Comparison of ENCODE assay signal across 23 cellular contexts in genomic region chr1:10629091-10629815, GRCh38.
DNase-seq lines count a peak whose midpoint lies in the region; ATAC-seq, FAIRE-seq and TF ChIP-seq lines count a peak whose summit lies in the region.
"Had no signal": no experiment of that assay in that cellular context is flagged by ENCODE, and none has a peak within 500 bp of the region (broad histone marks: within the 10 kb centered on the region; RNA-seq: fewer than 3 reads in every experiment).

No MANE protein-coding gene starts in this region.

- no peak for TF ChIP-seq EP300 in K562 (IDR thresholded peaks at IDR 0.05; ENCODE audit: low read length)
- TF ChIP-seq EP300 in stomach (IDR thresholded peaks at IDR 0.05) = no peak

- TF ChIP-seq POLR2A in K562 (conservative IDR thresholded peaks at IDR 0.05) (no peak), stomach (IDR thresholded peaks at IDR 0.05) (no peak)

- TF ChIP-seq RAD21 in K562 (CRISPR knock-in tag; conservative IDR thresholded peaks at IDR 0.05 in 1 of 2, IDR thresholded peaks at IDR 0.05 in 1 of 2) = no peak

- H3K79me2 ChIP-seq in K562 (ENCODE audit: control insufficient read depth, insufficient read depth, low read length) = no peaks in the 10 kb centered on the region

- ATAC-seq in K562 = no peak
- ATAC-seq in activated CD4-positive, alpha-beta T cell treated with anti-CD3 and anti-CD28 coated beads for 36 hours = no peak
- ATAC-seq in HG02610 (IDR thresholded peaks at IDR 0.05; ENCODE audit: unreplicated experiment) = no peak
- ATAC-seq: activated T-helper 17 cell treated with anti-CD3 and anti-CD28 coated beads, Interleukin-2, amount 50 U/mL, for 72 hours; naive thymus-derived CD8-positive, alpha-beta T cell had no signal

- WGBS in K562 (ENCODE audit: insufficient coverage, low coverage, missing lambda C conversion rate) = 88% methylated on average over 20 of the region's 25 CpGs
- 87 to 95% (median 89%) methylated on average over 22 to 25 of the region's 25 CpGs for WGBS in stomach, 5 donors

- peak; percentile 26 for DNase-seq in CD14-positive monocyte (ENCODE audit: low spot score)
- no peak for DNase-seq in K562 (ENCODE audit: extremely low read depth in 1 of 4, low spot score in 3 of 4)
- peak; percentile 54 for DNase-seq in islet precursor cell
- no peak for DNase-seq in stomach
- DNase-seq in activated CD4-positive, alpha-beta T cell treated with anti-CD3 and anti-CD28 coated beads for 36 hours = no peak
- DNase-seq in NCI-H146 treated with DMSO at 0.1 percent for 48 hours (lab: John Stamatoyannopoulos, UW; ENCODE audit: unreplicated experiment) = no peak
- DNase-seq in ACHN = no peak
- DNase-seq: activated CD4-positive, CD25-positive, alpha-beta regulatory T cell treated with anti-CD3 and anti-CD28 coated beads, Interleukin-2, amount 50 U/mL, for 72 hours; brain microvascular endothelial cell; Calu3; foreskin fibroblast; hippocampal formation; mesenchymal stem cell; NCI-H187; NCI-H226; T1000 had no signal

- H3K27me3 Mint-ChIP-seq in CD14-positive monocyte (ENCODE audit: low read depth in 3 of 3) = peaks cover 0 to 9% (median 1%) of the 10 kb centered on the region in 3 donors
- H3K27me3 Mint-ChIP-seq in activated CD4-positive, alpha-beta T cell treated with anti-CD3 and anti-CD28 coated beads for 36 hours = no peaks in the 10 kb centered on the region
- H3K27me3 Mint-ChIP-seq: activated T-helper 17 cell treated with anti-CD3 and anti-CD28 coated beads, Interleukin-2, amount 50 U/mL, for 72 hours; IgD-negative memory B cell; naive thymus-derived CD8-positive, alpha-beta T cell had no signal

- no peak overlapping the region for H3K27ac ChIP-seq in K562 (ENCODE audit: extremely low read depth, low read depth, low read length)
- H3K27ac ChIP-seq in stomach = peak overlapping the region; percentile 20 to 83 (median 70)
- H3K27ac ChIP-seq: brain microvascular endothelial cell had no signal

- H4K20me1 ChIP-seq in K562 (replicated peaks; ENCODE audit: control insufficient read depth, insufficient read depth, low read length) = peaks cover 3% of the 10 kb centered on the region; the same call in 1 of the 2 replicates

- H3K9me3 ChIP-seq in K562 (replicated peaks; ENCODE audit: control insufficient read depth, insufficient read depth, low read depth, low read length) = no peaks in the 10 kb centered on the region
- H3K9me3 ChIP-seq in stomach = no peaks in the 10 kb centered on the region
- H3K9me3 ChIP-seq: HAP-1 had no signal

- intact Hi-C loops in CD14-positive monocyte (cut with micrococcal nuclease) = no loop called here
- intact Hi-C loops in K562 (cut with micrococcal nuclease) = no loop called here
- intact Hi-C loops in stomach (cut with DNase I; ENCODE audit: low total_unique reads) = no loop called here
- intact Hi-C loops in activated CD4-positive, alpha-beta T cell treated with anti-CD3 and anti-CD28 coated beads for 36 hours (cut with DNase I, micrococcal nuclease) = no loop called here

- H3K27me3 ChIP-seq in K562 (ENCODE audit: control insufficient read depth in 2 of 2, insufficient read depth in 2 of 2, low read length in 2 of 2) = no peaks in the 10 kb centered on the region
- H3K27me3 ChIP-seq in stomach = no peaks in the 10 kb centered on the region
- H3K27me3 ChIP-seq: brain microvascular endothelial cell had no signal

- H3K9me3 Mint-ChIP-seq in CD14-positive monocyte = no peaks in the 10 kb centered on the region
- H3K9me3 Mint-ChIP-seq in activated CD4-positive, alpha-beta T cell treated with anti-CD3 and anti-CD28 coated beads for 36 hours (ENCODE audit: low read depth) = no peaks in the 10 kb centered on the region
- H3K9me3 Mint-ChIP-seq: activated T-helper 17 cell treated with anti-CD3 and anti-CD28 coated beads, Interleukin-2, amount 50 U/mL, for 72 hours; IgD-negative memory B cell; naive thymus-derived CD8-positive, alpha-beta T cell had no signal

- H3K36me3 Mint-ChIP-seq in CD14-positive monocyte = peaks cover 40 to 60% of the 10 kb centered on the region in 2 donors
- H3K36me3 Mint-ChIP-seq in activated CD4-positive, alpha-beta T cell treated with anti-CD3 and anti-CD28 coated beads for 36 hours (ENCODE audit: low read depth) = peaks cover 7% of the 10 kb centered on the region

- no peak for FAIRE-seq in K562 (lab: Jason Lieb, UNC)
- FAIRE-seq: islet of Langerhans had no signal

- BruUV-seq in K562 (replicated peaks; lab: Mats Ljungman, UMichigan) = no TSS peak

- no peak for TF ChIP-seq CTCF in CD14-positive monocyte (IDR thresholded peaks at IDR 0.05)
- no peak for TF ChIP-seq CTCF in K562 (IDR thresholded peaks at IDR 0.05 in 2 of 3, conservative IDR thresholded peaks at IDR 0.05 in 1 of 3; ENCODE audit: insufficient read depth in 2 of 3, low read depth in 1 of 3, low read length in 3 of 3)
- no peak for TF ChIP-seq CTCF in stomach (IDR thresholded peaks at IDR 0.05)

- H3K27ac Mint-ChIP-seq in CD14-positive monocyte = no peak overlapping the region
- no peak overlapping the region for H3K27ac Mint-ChIP-seq in activated CD4-positive, alpha-beta T cell treated with anti-CD3 and anti-CD28 coated beads for 36 hours
- H3K27ac Mint-ChIP-seq: activated T-helper 17 cell treated with anti-CD3 and anti-CD28 coated beads, Interleukin-2, amount 50 U/mL, for 72 hours; IgD-negative memory B cell; naive thymus-derived CD8-positive, alpha-beta T cell had no signal

- peaks cover 41% of the 10 kb centered on the region; the same call in 1 of the 3 replicates for H3K36me3 ChIP-seq in K562 (ENCODE audit: control insufficient read depth, insufficient read depth, low read length)
- peaks cover 0 to 55% (median 40%) of the 10 kb centered on the region in 4 donors for H3K36me3 ChIP-seq in stomach
- H3K36me3 ChIP-seq: HAP-1 had no signal

- H3K4me3 Mint-ChIP-seq in CD14-positive monocyte = no peak overlapping the region
- no peak overlapping the region for H3K4me3 Mint-ChIP-seq in activated CD4-positive, alpha-beta T cell treated with anti-CD3 and anti-CD28 coated beads for 36 hours
- H3K4me3 Mint-ChIP-seq: activated T-helper 17 cell treated with anti-CD3 and anti-CD28 coated beads, Interleukin-2, amount 50 U/mL, for 72 hours; IgD-negative memory B cell; naive thymus-derived CD8-positive, alpha-beta T cell had no signal

- in situ Hi-C loops in K562 (cut with MboI) (no loop called here), ACHN (cut with HindIII; ENCODE audit: low pct_ligation_motif_present, low pct_unique_long_range_greater_than_20kb, low sequenced_read_pairs) (no loop called here)

- CTCF ChIA-PET in K562 (lab: Yijun Ruan, JAX; ENCODE audit: low intra/inter-chr PET ratio) = no interaction called here
- CTCF ChIA-PET in activated CD4-positive, alpha-beta T cell treated with anti-CD3 and anti-CD28 coated beads for 36 hours (lab: Charles Lee) = no interaction called here

- no peaks in the 10 kb centered on the region for H3K9me1 ChIP-seq in K562 (ENCODE audit: control insufficient read depth, insufficient read depth, low read length)

- POLR2A ChIA-PET in K562 (lab: Yijun Ruan, JAX) = interaction anchor here (0.6 to 0.7 kb wide), 2 partner anchors 11 to 93 kb away, joined by 3 to 4 read pairs; no protein-coding TSS in a partner anchor
- POLR2A ChIA-PET in activated CD4-positive, alpha-beta T cell treated with anti-CD3 and anti-CD28 coated beads for 36 hours (lab: Charles Lee) = no interaction called here

- H3K4me3 ChIP-seq in K562 (no peak overlapping the region), stomach (no peak overlapping the region)
- H3K4me3 ChIP-seq: HAP-1, smooth muscle cell had no signal

- H3K4me1 Mint-ChIP-seq in CD14-positive monocyte = no peaks in the 10 kb centered on the region
- H3K4me1 Mint-ChIP-seq in activated CD4-positive, alpha-beta T cell treated with anti-CD3 and anti-CD28 coated beads for 36 hours = no peaks in the 10 kb centered on the region
- H3K4me1 Mint-ChIP-seq: activated T-helper 17 cell treated with anti-CD3 and anti-CD28 coated beads, Interleukin-2, amount 50 U/mL, for 72 hours; IgD-negative memory B cell; naive thymus-derived CD8-positive, alpha-beta T cell had no signal

- H3K9ac ChIP-seq in K562 (ENCODE audit: insufficient read depth in 1 of 2, low read depth in 2 of 2, low read length in 2 of 2) = no peak overlapping the region; a peak in 1 of 4 replicates

- H3K4me2 ChIP-seq in K562 (ENCODE audit: insufficient read depth, low read length) = no peak overlapping the region
- H3K4me2 ChIP-seq: smooth muscle cell had no signal

- H2AFZ ChIP-seq in K562 (ENCODE audit: low read depth, low read length) = no peak overlapping the region

- H3K4me1 ChIP-seq in K562 (replicated peaks in 1 of 2; ENCODE audit: control insufficient read depth in 2 of 2, insufficient read depth in 2 of 2, low read length in 2 of 2) (peaks cover 0 to 30% of the 10 kb centered on the region in 2 experiments; a peak in 1 of 5 replicates), stomach (peaks cover 21 to 65% (median 57%) of the 10 kb centered on the region in 4 donors)
- H3K4me1 ChIP-seq: HAP-1 had no signal

TF ChIP-seq in K562, 482 proteins besides CTCF, POLR2A, EP300 and RAD21:
- TF ChIP-seq ZBTB33 (CRISPR knock-in tag; IDR thresholded peaks at IDR 0.05) (peak; percentile 15; the same call in 1 of the 2 replicates), KDM4B (IDR thresholded peaks at IDR 0.05; ENCODE audit: borderline replicate concordance in 2 of 2, low read depth in 1 of 2) (no peak)

Comparison
In these comparisons a context has a peak if more than half of its experiments do, and no peak if none do; other contexts are left out.
1. DNase-seq: peak in CD14-positive monocyte (single experiment) and islet precursor cell (single experiment); none in K562 (0 of 4), stomach (single experiment), activated CD4-positive, alpha-beta T cell treated with anti-CD3 and anti-CD28 coated beads for 36 hours (single experiment), NCI-H146 treated with DMSO at 0.1 percent for 48 hours (single experiment) and ACHN (single experiment).